1 cellular context compared by ENCODE assay signal in genomic region chr2:28617502-28618184, GRCh38.
TF ChIP-seq lines count a peak whose summit lies in the region.

No MANE protein-coding gene starts in this region.

TF ChIP-seq in K562, 482 proteins besides CTCF, POLR2A, EP300 and RAD21 (continues in another document):
- TF ChIP-seq, protein P1, sequence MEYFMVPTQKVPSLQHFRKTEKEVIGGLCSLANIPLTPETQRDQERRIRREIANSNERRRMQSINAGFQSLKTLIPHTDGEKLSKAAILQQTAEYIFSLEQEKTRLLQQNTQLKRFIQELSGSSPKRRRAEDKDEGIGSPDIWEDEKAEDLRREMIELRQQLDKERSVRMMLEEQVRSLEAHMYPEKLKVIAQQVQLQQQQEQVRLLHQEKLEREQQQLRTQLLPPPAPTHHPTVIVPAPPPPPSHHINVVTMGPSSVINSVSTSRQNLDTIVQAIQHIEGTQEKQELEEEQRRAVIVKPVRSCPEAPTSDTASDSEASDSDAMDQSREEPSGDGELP (CRISPR knock-in tag; IDR thresholded peaks at IDR 0.05; ENCODE audit: borderline replicate concordance), result no peak
- TF ChIP-seq THAP12 (CRISPR knock-in tag; IDR thresholded peaks at IDR 0.05), result no peak
- no peak for TF ChIP-seq EGR1 (conservative IDR thresholded peaks at IDR 0.05)
- no peak for TF ChIP-seq CBX2 (IDR thresholded peaks at IDR 0.05; ENCODE audit: insufficient read depth, low read length, poor library complexity, severe bottlenecking)
- no peak for TF ChIP-seq ZBTB9 (CRISPR knock-in tag; IDR thresholded peaks at IDR 0.05)
- no peak for TF ChIP-seq RNF2 (IDR thresholded peaks at IDR 0.05)
- TF ChIP-seq ZNF699 (CRISPR knock-in tag; IDR thresholded peaks at IDR 0.05; ENCODE audit: insufficient replicate concordance), result no peak
- no peak for TF ChIP-seq NFE2L1 (tag; IDR thresholded peaks at IDR 0.05; ENCODE audit: borderline replicate concordance, low read depth)
- TF ChIP-seq JUND (IDR thresholded peaks at IDR 0.05; ENCODE audit: borderline replicate concordance, low read depth, low read length), result peak; percentile 51; the same call in 1 of the 2 replicates
- TF ChIP-seq JUND (tag; IDR thresholded peaks at IDR 0.05; ENCODE audit: borderline replicate concordance, low read depth, low read length), result no peak
- no peak for TF ChIP-seq ZNF253 (CRISPR knock-in tag; conservative IDR thresholded peaks at IDR 0.05)
- TF ChIP-seq XRCC5 (IDR thresholded peaks at IDR 0.05; ENCODE audit: low read depth, low read length), result no peak
- no peak for TF ChIP-seq CTCFL (IDR thresholded peaks at IDR 0.05; ENCODE audit: borderline replicate concordance, insufficient read depth, low read depth, low read length, poor library complexity, severe bottlenecking)
- TF ChIP-seq, protein P2, sequence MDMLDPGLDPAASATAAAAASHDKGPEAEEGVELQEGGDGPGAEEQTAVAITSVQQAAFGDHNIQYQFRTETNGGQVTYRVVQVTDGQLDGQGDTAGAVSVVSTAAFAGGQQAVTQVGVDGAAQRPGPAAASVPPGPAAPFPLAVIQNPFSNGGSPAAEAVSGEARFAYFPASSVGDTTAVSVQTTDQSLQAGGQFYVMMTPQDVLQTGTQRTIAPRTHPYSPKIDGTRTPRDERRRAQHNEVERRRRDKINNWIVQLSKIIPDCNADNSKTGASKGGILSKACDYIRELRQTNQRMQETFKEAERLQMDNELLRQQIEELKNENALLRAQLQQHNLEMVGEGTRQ (CRISPR knock-in tag; IDR thresholded peaks at IDR 0.05), result no peak
- TF ChIP-seq ZNF436 (CRISPR knock-in tag; IDR thresholded peaks at IDR 0.05), result no peak
- TF ChIP-seq MTA3 (IDR thresholded peaks at IDR 0.05; ENCODE audit: borderline replicate concordance), result no peak
- TF ChIP-seq, protein P3, sequence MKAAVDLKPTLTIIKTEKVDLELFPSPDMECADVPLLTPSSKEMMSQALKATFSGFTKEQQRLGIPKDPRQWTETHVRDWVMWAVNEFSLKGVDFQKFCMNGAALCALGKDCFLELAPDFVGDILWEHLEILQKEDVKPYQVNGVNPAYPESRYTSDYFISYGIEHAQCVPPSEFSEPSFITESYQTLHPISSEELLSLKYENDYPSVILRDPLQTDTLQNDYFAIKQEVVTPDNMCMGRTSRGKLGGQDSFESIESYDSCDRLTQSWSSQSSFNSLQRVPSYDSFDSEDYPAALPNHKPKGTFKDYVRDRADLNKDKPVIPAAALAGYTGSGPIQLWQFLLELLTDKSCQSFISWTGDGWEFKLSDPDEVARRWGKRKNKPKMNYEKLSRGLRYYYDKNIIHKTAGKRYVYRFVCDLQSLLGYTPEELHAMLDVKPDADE (conservative IDR thresholded peaks at IDR 0.05; ENCODE audit: control insufficient read depth, low read depth, low read length), result no peak
- TF ChIP-seq KLF10 (CRISPR knock-in tag; IDR thresholded peaks at IDR 0.05), result no peak
- TF ChIP-seq ESRRB (CRISPR knock-in tag; IDR thresholded peaks at IDR 0.05; ENCODE audit: borderline replicate concordance), result no peak
- TF ChIP-seq SP2 (IDR thresholded peaks at IDR 0.05; ENCODE audit: extremely low read depth, low read depth, low read length, poor library complexity, severe bottlenecking), result no peak
- TF ChIP-seq, protein P4, sequence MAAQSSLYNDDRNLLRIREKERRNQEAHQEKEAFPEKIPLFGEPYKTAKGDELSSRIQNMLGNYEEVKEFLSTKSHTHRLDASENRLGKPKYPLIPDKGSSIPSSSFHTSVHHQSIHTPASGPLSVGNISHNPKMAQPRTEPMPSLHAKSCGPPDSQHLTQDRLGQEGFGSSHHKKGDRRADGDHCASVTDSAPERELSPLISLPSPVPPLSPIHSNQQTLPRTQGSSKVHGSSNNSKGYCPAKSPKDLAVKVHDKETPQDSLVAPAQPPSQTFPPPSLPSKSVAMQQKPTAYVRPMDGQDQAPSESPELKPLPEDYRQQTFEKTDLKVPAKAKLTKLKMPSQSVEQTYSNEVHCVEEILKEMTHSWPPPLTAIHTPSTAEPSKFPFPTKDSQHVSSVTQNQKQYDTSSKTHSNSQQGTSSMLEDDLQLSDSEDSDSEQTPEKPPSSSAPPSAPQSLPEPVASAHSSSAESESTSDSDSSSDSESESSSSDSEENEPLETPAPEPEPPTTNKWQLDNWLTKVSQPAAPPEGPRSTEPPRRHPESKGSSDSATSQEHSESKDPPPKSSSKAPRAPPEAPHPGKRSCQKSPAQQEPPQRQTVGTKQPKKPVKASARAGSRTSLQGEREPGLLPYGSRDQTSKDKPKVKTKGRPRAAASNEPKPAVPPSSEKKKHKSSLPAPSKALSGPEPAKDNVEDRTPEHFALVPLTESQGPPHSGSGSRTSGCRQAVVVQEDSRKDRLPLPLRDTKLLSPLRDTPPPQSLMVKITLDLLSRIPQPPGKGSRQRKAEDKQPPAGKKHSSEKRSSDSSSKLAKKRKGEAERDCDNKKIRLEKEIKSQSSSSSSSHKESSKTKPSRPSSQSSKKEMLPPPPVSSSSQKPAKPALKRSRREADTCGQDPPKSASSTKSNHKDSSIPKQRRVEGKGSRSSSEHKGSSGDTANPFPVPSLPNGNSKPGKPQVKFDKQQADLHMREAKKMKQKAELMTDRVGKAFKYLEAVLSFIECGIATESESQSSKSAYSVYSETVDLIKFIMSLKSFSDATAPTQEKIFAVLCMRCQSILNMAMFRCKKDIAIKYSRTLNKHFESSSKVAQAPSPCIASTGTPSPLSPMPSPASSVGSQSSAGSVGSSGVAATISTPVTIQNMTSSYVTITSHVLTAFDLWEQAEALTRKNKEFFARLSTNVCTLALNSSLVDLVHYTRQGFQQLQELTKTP (IDR thresholded peaks at IDR 0.05; ENCODE audit: low read depth in 1 of 2, partially characterized antibody in 2 of 2), result no peak
- TF ChIP-seq, protein P5, sequence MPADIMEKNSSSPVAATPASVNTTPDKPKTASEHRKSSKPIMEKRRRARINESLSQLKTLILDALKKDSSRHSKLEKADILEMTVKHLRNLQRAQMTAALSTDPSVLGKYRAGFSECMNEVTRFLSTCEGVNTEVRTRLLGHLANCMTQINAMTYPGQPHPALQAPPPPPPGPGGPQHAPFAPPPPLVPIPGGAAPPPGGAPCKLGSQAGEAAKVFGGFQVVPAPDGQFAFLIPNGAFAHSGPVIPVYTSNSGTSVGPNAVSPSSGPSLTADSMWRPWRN (IDR thresholded peaks at IDR 0.05; ENCODE audit: low read depth), result no peak
- TF ChIP-seq BRF1 (IDR thresholded peaks at IDR 0.05; ENCODE audit: borderline replicate concordance, extremely low read depth, insufficient read length), result no peak
- TF ChIP-seq TAL1 (IDR thresholded peaks at IDR 0.05), result no peak
- no peak for TF ChIP-seq ZNF444 (CRISPR knock-in tag; IDR thresholded peaks at IDR 0.05)
- peak; percentile 80 for TF ChIP-seq FOSL1 (tag; conservative IDR thresholded peaks at IDR 0.05)
- peak; percentile 39; the same call in 1 of the 2 replicates for TF ChIP-seq CBFA2T3 (IDR thresholded peaks at IDR 0.05)
- no peak for TF ChIP-seq ZNF586 (CRISPR knock-in tag; conservative IDR thresholded peaks at IDR 0.05)
- no peak for TF ChIP-seq ZBTB7A (IDR thresholded peaks at IDR 0.05; ENCODE audit: borderline replicate concordance, control insufficient read depth, low read depth, low read length)
- no peak for TF ChIP-seq TCF15 (CRISPR knock-in tag; IDR thresholded peaks at IDR 0.05)
- TF ChIP-seq GTF2A2 (tag; IDR thresholded peaks at IDR 0.05), result no peak
- TF ChIP-seq ZNF263 (CRISPR knock-in tag; IDR thresholded peaks at IDR 0.05; ENCODE audit: borderline replicate concordance), result no peak
- no peak for TF ChIP-seq ZNF76 (CRISPR knock-in tag; IDR thresholded peaks at IDR 0.05; ENCODE audit: borderline replicate concordance)
- no peak for TF ChIP-seq ZFP36 (IDR thresholded peaks at IDR 0.05; ENCODE audit: low read depth, low read length, partially characterized antibody)
- no peak for TF ChIP-seq SRSF7 (optimal IDR thresholded peaks at IDR 0.05; ENCODE audit: low read depth, low read length)
- no peak for TF ChIP-seq ETS2 (tag; IDR thresholded peaks at IDR 0.05; ENCODE audit: borderline replicate concordance, poor library complexity, severe bottlenecking)
- TF ChIP-seq MIER1 (IDR thresholded peaks at IDR 0.05; ENCODE audit: low read depth), result no peak
- TF ChIP-seq NCOA6 (IDR thresholded peaks at IDR 0.05), result no peak
- no peak for TF ChIP-seq ZNF609 (CRISPR knock-in tag; IDR thresholded peaks at IDR 0.05; ENCODE audit: borderline replicate concordance)
- TF ChIP-seq ZNF12 (CRISPR knock-in tag; IDR thresholded peaks at IDR 0.05), result no peak
- no peak for TF ChIP-seq ETV5 (CRISPR knock-in tag; IDR thresholded peaks at IDR 0.05; ENCODE audit: low read depth)
- no peak for TF ChIP-seq FOXK2 (conservative IDR thresholded peaks at IDR 0.05 in 1 of 2, IDR thresholded peaks at IDR 0.05 in 1 of 2; ENCODE audit: low read depth in 2 of 2)
- TF ChIP-seq ZFPM2 (CRISPR knock-in tag; IDR thresholded peaks at IDR 0.05), result no peak
- TF ChIP-seq RBM25 (IDR thresholded peaks at IDR 0.05; ENCODE audit: low read depth, low read length, severe bottlenecking), result no peak
- no peak for TF ChIP-seq ZBTB8A (IDR thresholded peaks at IDR 0.05; ENCODE audit: partially characterized antibody)
